9 cellular contexts compared by ENCODE assay signal in genomic region chr18:23970161-23971153, GRCh38. TPM values are rescaled to one million over a fixed set of nuclear protein-coding genes. Genes with fewer than 3 reads are reported as not detected.
A peak's percentile ranks its signal among the peaks of the same experiment; 100 is the strongest.
DNase-seq lines count a peak whose midpoint lies in the region; ATAC-seq and TF ChIP-seq lines count a peak whose summit lies in the region.
"Had no signal": no experiment of that assay in that cellular context is flagged by ENCODE, and none has a peak within 500 bp of the region (broad histone marks: within the 10 kb centered on the region; RNA-seq: fewer than 3 reads in every experiment).

No MANE protein-coding gene starts in this region.

- intact Hi-C loops in right lobe of liver (cut with DNase I): no loop called here

- TF ChIP-seq CTCF in lung (IDR thresholded peaks at IDR 0.05; ENCODE audit: control extremely low read depth, extremely low read depth): no peak
- TF ChIP-seq CTCF in right lobe of liver (IDR thresholded peaks at IDR 0.05): no peak

- peaks cover 35 to 47% (median 42%) of the 10 kb centered on the region in 10 experiments for H3K4me1 ChIP-seq in BLaER1 treated with 17β-estradiol and CSF1 and Interleukin-3, amounts not matched to agents 10 nM and 100 nM
- H3K4me1 ChIP-seq in lung (ENCODE audit: control insufficient read depth in 2 of 2, insufficient read depth in 2 of 2, low read length in 2 of 2): no peaks in the 10 kb centered on the region
- H3K4me1 ChIP-seq in right lobe of liver: peaks cover 0 to 2% (median 0%) of the 10 kb centered on the region in 4 donors

- peaks cover 0 to 14% (median 7%) of the 10 kb centered on the region in 11 experiments; a peak in 5 of 22 replicates for H3K9me3 ChIP-seq in BLaER1 treated with 17β-estradiol and CSF1 and Interleukin-3, amounts not matched to agents 10 nM and 100 nM (replicated peaks in 1 of 11)
- H3K9me3 ChIP-seq in lung (ENCODE audit: control insufficient read depth in 2 of 2, insufficient read depth in 1 of 2, low read length in 1 of 2) (no peaks in the 10 kb centered on the region), right lobe of liver (no peaks in the 10 kb centered on the region)

- H3K4me2 ChIP-seq in BLaER1 treated with 17β-estradiol and CSF1 and Interleukin-3, amounts not matched to agents 10 nM and 100 nM: peak overlapping the region; percentile 36 to 76 (median 66)

- peak; percentile 78 for DNase-seq in NAMALWA (ENCODE audit: low spot score)
- peak; percentile 31 for DNase-seq in activated T-cell treated with anti-CD3 and anti-CD28 coated beads for 24 hours (ENCODE audit: low read depth)
- DNase-seq in lung (ENCODE audit: low spot score): no peak
- DNase-seq in DMS53 (lab: John Stamatoyannopoulos, UW): no peak
- no peak for DNase-seq in right lobe of liver
- DNase-seq: IMR-90 had no signal

- ATAC-seq in lung (ENCODE audit: insufficient read depth, low FRiP score): peak; percentile 17
- no peak for ATAC-seq in HG03196 (IDR thresholded peaks at IDR 0.05; ENCODE audit: unreplicated experiment)
- ATAC-seq in HG03175 (IDR thresholded peaks at IDR 0.05; ENCODE audit: unreplicated experiment): no peak
- ATAC-seq in right lobe of liver: no peak

- no peaks in the 10 kb centered on the region for H3K36me3 ChIP-seq in BLaER1 treated with 17β-estradiol and CSF1 and Interleukin-3, amounts not matched to agents 10 nM and 100 nM
- no peaks in the 10 kb centered on the region for H3K36me3 ChIP-seq in lung (ENCODE audit: control insufficient read depth in 2 of 2, insufficient read depth in 2 of 2, low read length in 2 of 2)
- H3K36me3 ChIP-seq in right lobe of liver: no peaks in the 10 kb centered on the region

- 43 to 63% methylated on average over 7 of the region's 7 CpGs for WGBS in lung, 2 donors
- WGBS in right lobe of liver (ENCODE audit: insufficient coverage, low coverage, low lambda C conversion rate, missing lambda C conversion rate): 55% methylated on average over 5 of the region's 7 CpGs

- H4K20me1 ChIP-seq in BLaER1 treated with 17β-estradiol and CSF1 and Interleukin-3, amounts not matched to agents 10 nM and 100 nM: peaks cover 0 to 10% (median 0%) of the 10 kb centered on the region in 11 experiments; a peak in 1 of 22 replicates

- no peak overlapping the region for H3K9ac ChIP-seq in BLaER1 treated with 17β-estradiol and CSF1 and Interleukin-3, amounts not matched to agents 10 nM and 100 nM

- peak overlapping the region in 7 of 11 experiments; percentile 26 to 68 (median 55); a peak in 14 of 22 replicates for H3K27ac ChIP-seq in BLaER1 treated with 17β-estradiol and CSF1 and Interleukin-3, amounts not matched to agents 10 nM and 100 nM
- H3K27ac ChIP-seq in lung (ENCODE audit: low read depth in 1 of 2, low read length in 1 of 2) (no peak overlapping the region), right lobe of liver (no peak overlapping the region)

- TF ChIP-seq POLR2A in right lobe of liver (IDR thresholded peaks at IDR 0.05): no peak

- 0 out of 22 replicates have a peak, but pooled peaks cover 0 to 3% (median 0%) of the 10 kb centered on the region in 11 experiments for H3K27me3 ChIP-seq in BLaER1 treated with 17β-estradiol and CSF1 and Interleukin-3, amounts not matched to agents 10 nM and 100 nM
- H3K27me3 ChIP-seq in lung (ENCODE audit: control insufficient read depth, insufficient read depth) (no peaks in the 10 kb centered on the region), right lobe of liver (no peaks in the 10 kb centered on the region)

- no peak overlapping the region for H3K4me3 ChIP-seq in BLaER1 treated with 17β-estradiol and CSF1 and Interleukin-3, amounts not matched to agents 10 nM and 100 nM
- no peak overlapping the region for H3K4me3 ChIP-seq in lung
- no peak overlapping the region for H3K4me3 ChIP-seq in right lobe of liver

RNA-seq across cellular contexts. Expression of gene TTC39C, which starts 44.1 kb away (rescaled TPM):
- total RNA-seq in lung (10 to 100 TPM; 21.3 to 33.5 TPM), right lobe of liver (100 to 1,000 TPM in 2 of 6 experiments, 10 to 100 TPM in 4; 61.9 to 167 (median 84.4) TPM)
- polyA plus RNA-seq in lung: 10 to 100 TPM in 1 of 2 donors, 1 to 10 TPM in 1; 6.0 to 17.2 TPM

Comparison
In these comparisons a context has a peak if more than half of its experiments do, and no peak if none do; other contexts are left out.
1. H3K27ac ChIP-seq: peak in BLaER1 treated with 17β-estradiol and CSF1 and Interleukin-3, amounts not matched to agents 10 nM and 100 nM (7 of 11); none in lung (0 of 2) and right lobe of liver (0 of 3).
2. DNase-seq: peak in NAMALWA (single experiment) and activated T-cell treated with anti-CD3 and anti-CD28 coated beads for 24 hours (single experiment); none in lung (single experiment), DMS53 (single experiment) and right lobe of liver (0 of 3).